In genomic region chr14:30995674-30996073, GRCh38 we compare ENCODE assay signal across 17 cellular contexts. TPM values are rescaled to one million over a fixed set of nuclear protein-coding genes. Genes with fewer than 3 reads are reported as not detected.
DNase-seq lines count a peak whose midpoint lies in the region; ATAC-seq, FAIRE-seq and TF ChIP-seq lines count a peak whose summit lies in the region.
"Had no signal": no experiment of that assay in that cellular context is flagged by ENCODE, and none has a peak within 500 bp of the region (broad histone marks: within the 10 kb centered on the region; RNA-seq: fewer than 3 reads in every experiment).

No MANE protein-coding gene starts in this region.

- H3K27ac Mint-ChIP-seq in brain (peak overlapping the region in 3 of 5 experiments; percentile 65 to 82 (median 67)), natural killer cell (peak overlapping the region; percentile 14 to 60)
- H3K27ac Mint-ChIP-seq: T-cell had no signal

- in situ Hi-C loops in HAP-1 (cut with MboI; ENCODE audit: low sequenced_read_pairs): no loop called here

- intact Hi-C loops in natural killer cell (cut with micrococcal nuclease): no loop called here

- POLR2A ChIA-PET in A549 (lab: Yijun Ruan, JAX): interaction anchor here (1.7 kb wide), 1 partner anchor 31 kb away, joined by 7 read pairs; the partner anchor contains the start of gene STRN3

- TF ChIP-seq POLR2A in A549 (IDR thresholded peaks at IDR 0.05; ENCODE audit: low read length) (no peak), suprapubic skin (IDR thresholded peaks at IDR 0.05) (no peak)

- H3K4me1 Mint-ChIP-seq in brain (peaks cover 46% of the 10 kb centered on the region), natural killer cell (peaks cover 54 to 56% of the 10 kb centered on the region in 2 donors)

- DNase-seq in A549 (ENCODE audit: low read depth in 1 of 2, low spot score in 1 of 2) (no peak), HAP-1 (ENCODE audit: low spot score in 2 of 2) (peak; percentile 32 to 40), natural killer cell (no peak), epidermal melanocyte (ENCODE audit: insufficient read length, low spot score) (no peak), suprapubic skin (ENCODE audit: low spot score in 2 of 2) (no peak)
- DNase-seq: activated CD8-positive, alpha-beta memory T cell treated with anti-CD3 and anti-CD28 coated beads, Interleukin-2, amount 50 U/mL, for 48 hours; DMS79 treated with DMSO at 0.1 percent for 48 hours; NCI-H1930; PC-9; spleen; substantia nigra; T-cell had no signal

- H3K36me3 Mint-ChIP-seq in brain: peaks cover 80% of the 10 kb centered on the region
- peaks cover 20% of the 10 kb centered on the region for H3K36me3 Mint-ChIP-seq in natural killer cell

- H3K36me3 ChIP-seq in HAP-1 (replicated peaks) (no peaks in the 10 kb centered on the region), suprapubic skin (peaks cover 14% of the 10 kb centered on the region)

- no peak for TF ChIP-seq CTCF in A549 (IDR thresholded peaks at IDR 0.05)
- no peak for TF ChIP-seq CTCF in brain (conservative IDR thresholded peaks at IDR 0.05)
- TF ChIP-seq CTCF in natural killer cell (IDR thresholded peaks at IDR 0.05): no peak
- no peak for TF ChIP-seq CTCF in suprapubic skin (IDR thresholded peaks at IDR 0.05)

- FAIRE-seq in A549 (lab: Jason Lieb, UNC): no peak

- H3K4me1 ChIP-seq in A549 (peaks cover 33% of the 10 kb centered on the region), HAP-1 (peaks cover 41% of the 10 kb centered on the region), suprapubic skin (peaks cover 29% of the 10 kb centered on the region)

- 78% methylated on average over 3 of the region's 3 CpGs for WGBS in A549 (ENCODE audit: missing lambda C conversion rate)
- WGBS in suprapubic skin: 58% methylated on average over 3 of the region's 3 CpGs

- ATAC-seq in A549: no peak
- ATAC-seq in natural killer cell: no peak
- ATAC-seq in HG02588 (IDR thresholded peaks at IDR 0.05; ENCODE audit: unreplicated experiment): no peak
- ATAC-seq in GM18873 (IDR thresholded peaks at IDR 0.05; ENCODE audit: low FRiP score, unreplicated experiment): no peak
- ATAC-seq: T-cell had no signal

- H3K27me3 ChIP-seq in HAP-1 (ENCODE audit: low read depth) (no peaks in the 10 kb centered on the region), suprapubic skin (no peaks in the 10 kb centered on the region)
- H3K27me3 ChIP-seq: BLaER1 treated with 17β-estradiol and CSF1 and Interleukin-3, amounts not matched to agents 10 nM and 100 nM; spleen had no signal

- H3K9me3 ChIP-seq in A549: peaks cover 16% of the 10 kb centered on the region
- H3K9me3 ChIP-seq in HAP-1: peaks cover 20% of the 10 kb centered on the region
- peaks cover 12% of the 10 kb centered on the region for H3K9me3 ChIP-seq in suprapubic skin

- H3K4me3 ChIP-seq in A549: no peak overlapping the region
- no peak overlapping the region for H3K4me3 ChIP-seq in HAP-1
- no peak overlapping the region for H3K4me3 ChIP-seq in suprapubic skin
- H3K4me3 ChIP-seq: BLaER1 treated with 17β-estradiol and CSF1 and Interleukin-3, amounts not matched to agents 10 nM and 100 nM; PC-9; spleen had no signal

- CTCF ChIA-PET in A549 (lab: Yijun Ruan, JAX): interaction anchor here (0.6 to 1.5 kb wide), 6 partner anchors 12 to 212 kb away, joined by 3 to 6 read pairs (median 4); no protein-coding TSS in a partner anchor

- TF ChIP-seq EP300 in A549 (IDR thresholded peaks at IDR 0.05) (no peak), suprapubic skin (IDR thresholded peaks at IDR 0.05) (no peak)

- peaks cover 29 to 43% (median 40%) of the 10 kb centered on the region in 5 experiments for H3K9me3 Mint-ChIP-seq in brain
- H3K9me3 Mint-ChIP-seq in natural killer cell: no peaks in the 10 kb centered on the region
- H3K9me3 Mint-ChIP-seq: activated naive CD4-positive, alpha-beta T cell treated with anti-CD3 and anti-CD28 coated beads, Interleukin-2, amount 50 U/mL, for 24 hours had no signal

- H3K4me2 ChIP-seq in A549: peak overlapping the region; percentile 61; the same call in 1 of the 3 replicates
- H3K4me2 ChIP-seq: PC-9 had no signal

- H3K27me3 Mint-ChIP-seq in brain (no peaks in the 10 kb centered on the region), natural killer cell (ENCODE audit: low read depth in 2 of 2) (no peaks in the 10 kb centered on the region)
- H3K27me3 Mint-ChIP-seq: activated naive CD4-positive, alpha-beta T cell treated with anti-CD3 and anti-CD28 coated beads, Interleukin-2, amount 50 U/mL, for 24 hours; T-cell had no signal

- no peak for TF ChIP-seq RAD21 in A549 (conservative IDR thresholded peaks at IDR 0.05 in 1 of 2, IDR thresholded peaks at IDR 0.05 in 1 of 2)

- peak overlapping the region in 1 of 5 experiments; percentile 10 for H3K4me3 Mint-ChIP-seq in brain
- no peak overlapping the region for H3K4me3 Mint-ChIP-seq in natural killer cell
- H3K4me3 Mint-ChIP-seq: T-cell had no signal

- H3K27ac ChIP-seq in A549 (no peak overlapping the region), suprapubic skin (no peak overlapping the region)
- H3K27ac ChIP-seq: PC-9, spleen had no signal

TF ChIP-seq in A549, 52 proteins besides CTCF, POLR2A, EP300 and RAD21:
- TF ChIP-seq MAFK (IDR thresholded peaks at IDR 0.05; ENCODE audit: partially characterized antibody): no peak

RNA-seq across cellular contexts. Expression of gene AP4S1, which starts 29.8 kb away (rescaled TPM):
- polyA plus RNA-seq in A549 (2011; rRNA removed) (8.5 and 12.4 TPM in 2 replicates), A549 (2017; fragmentation: RNase III; extraction: RNeasy Plus Mini Kit Qiagen cat#74134 plus additional on column Dnase treatment) (13.4 to 16.0 TPM (median 14.4 TPM) in 3 replicates), brain (ENCODE audit: insufficient read depth, low read depth, low replicate concordance) (8.0 TPM)
- polyA plus RNA-seq in A549 (2012; cell fraction: cytosol; rRNA removed): 2.4 and 2.7 TPM in 2 replicates
- 2.2 and 3.7 TPM in 2 replicates for polyA plus RNA-seq in A549 (2012; cell fraction: nucleus; rRNA removed)
- 3.7 and 5.3 TPM in 2 replicates for polyA minus RNA-seq in A549 (2011; rRNA and poly(A)+ RNA removed)
- total RNA-seq in natural killer cell (10 to 100 TPM; 10.6 to 12.7 (median 12.4) TPM), suprapubic skin (1 to 10 TPM; 4.5 to 7.4 (median 5.2) TPM)

RNA-seq across cellular contexts. Expression of gene STRN3, which starts 30.5 kb away (rescaled TPM):
- polyA plus RNA-seq in A549 (2011; rRNA removed) (37.3 and 44.8 TPM in 2 replicates), A549 (2017; fragmentation: RNase III; extraction: RNeasy Plus Mini Kit Qiagen cat#74134 plus additional on column Dnase treatment) (21.6 to 22.9 TPM (median 22.1 TPM) in 3 replicates), brain (ENCODE audit: insufficient read depth, low read depth, low replicate concordance) (8.9 TPM)
- 7.1 and 8.2 TPM in 2 replicates for polyA plus RNA-seq in A549 (2012; cell fraction: cytosol; rRNA removed)
- polyA plus RNA-seq in A549 (2012; cell fraction: nucleus; rRNA removed): 9.0 and 11.1 TPM in 2 replicates
- 35.2 and 36.8 TPM in 2 replicates for polyA minus RNA-seq in A549 (2011; rRNA and poly(A)+ RNA removed)
- total RNA-seq in natural killer cell (10 to 100 TPM; 19.5 to 34.2 (median 31.1) TPM), suprapubic skin (10 to 100 TPM; 21.5 to 50.0 (median 29.5) TPM)

Comparison
In these comparisons a context has a peak if more than half of its experiments do, and no peak if none do; other contexts are left out.
1. DNase-seq: peak in HAP-1 (2 of 2); none in A549 (0 of 2), natural killer cell (single experiment), epidermal melanocyte (single experiment) and suprapubic skin (0 of 2).